3 cellular contexts compared by ENCODE assay signal in the genomic region with DNA sequence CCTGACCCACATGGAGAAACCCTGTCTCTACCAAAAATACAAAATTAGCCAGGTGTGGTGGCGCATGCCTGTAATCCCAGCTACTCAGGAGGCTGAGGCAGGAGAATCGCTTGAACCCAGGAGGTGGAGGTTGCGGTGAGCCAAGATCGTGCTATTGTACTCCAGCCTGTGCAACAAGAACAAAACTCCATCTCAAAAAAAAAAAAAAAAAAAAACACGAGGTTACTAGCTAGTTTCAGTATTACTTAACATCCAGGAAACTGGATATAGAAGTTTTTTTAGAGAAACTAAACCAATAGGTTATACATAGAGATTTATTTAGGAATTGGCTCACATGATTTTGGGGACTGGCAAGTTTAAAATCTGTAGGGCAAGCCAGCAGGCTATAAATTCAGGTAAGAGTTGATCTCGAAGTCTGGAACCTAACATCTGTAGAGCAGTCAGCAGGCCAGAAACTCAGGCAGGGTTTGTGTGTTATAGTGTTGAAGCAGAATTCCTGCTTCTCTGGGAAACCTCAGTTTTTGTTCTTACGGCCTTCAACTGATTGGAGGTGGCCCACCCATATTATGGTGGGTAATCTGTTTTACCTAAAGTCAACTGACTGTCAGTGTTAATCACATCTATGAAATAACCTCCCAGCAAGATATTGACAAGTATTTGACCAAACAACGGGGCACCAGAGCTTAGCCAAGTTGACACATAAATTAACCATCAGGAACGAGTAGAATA. TPM values are rescaled to one million over a fixed set of nuclear protein-coding genes. Genes with fewer than 3 reads are reported as not detected.
"Had no signal": no experiment of that assay in that cellular context is flagged by ENCODE, and none has a peak within 500 bp of the region (broad histone marks: within the 10 kb centered on the region; RNA-seq: fewer than 3 reads in every experiment).

No MANE protein-coding gene starts in this region.

RNA-seq across cellular contexts. Expression of gene GGT5, which starts 3.8 kb away (rescaled TPM):
- total RNA-seq: activated CD4-positive, alpha-beta memory T cell treated with anti-CD3 and anti-CD28 coated beads for 36 hours; activated naive CD8-positive, alpha-beta T cell treated with anti-CD3 and anti-CD28 coated beads for 36 hours; foreskin keratinocyte had no signal
- polyA plus RNA-seq: foreskin keratinocyte had no signal
